26 cellular contexts compared by ENCODE assay signal in genomic region chr20:10549511-10549910, GRCh38.
"Had no signal": no experiment of that assay in that cellular context is flagged by ENCODE, and none has a peak within 500 bp of the region (broad histone marks: within the 10 kb centered on the region; RNA-seq: fewer than 3 reads in every experiment).

No MANE protein-coding gene starts in this region.

- ATAC-seq: activated T-cell treated with anti-CD3 and anti-CD28 coated beads, Interleukin-2, amount 50 U/mL, for 4 hours; esophagus mucosa; gastrocnemius medialis; left ventricle myocardium superior had no signal

- H3K4me1 ChIP-seq: gastrocnemius medialis, right lobe of liver had no signal

- H3K27ac Mint-ChIP-seq: activated CD4-positive, alpha-beta T cell treated with anti-CD3 and anti-CD28 coated beads, Interleukin-2, amount 10 ng/mL, durations not matched to agents 24 days and 14 days; activated naive CD4-positive, alpha-beta T cell treated with anti-CD3 and anti-CD28 coated beads, Interleukin-2, amount 50 U/mL, for 24 hours; activated T-helper 2 cell treated with anti-CD3 and anti-CD28 coated beads, Interferon-gamma antibody, Interleukin-2, Interleukin-4, amounts not matched to agents 10 μg/mL and 5 μg/mL and 100 μg/mL, durations not matched to agents 14 hours and 24 hours and 36 hours; endodermal cell; mesothelial cell of epicardium; progenitor cell of endocrine pancreas; T-helper 1 cell treated with Interleukin-12 subunit alpha and Interleukin-12 subunit beta and Interleukin-4 antibody, amounts not matched to agents 30 μg/mL and 1 μg/mL, for 36 hours had no signal

- H3K27ac ChIP-seq: gastrocnemius medialis, right lobe of liver, thoracic aorta, upper lobe of left lung had no signal

- H3K36me3 ChIP-seq: gastrocnemius medialis, right lobe of liver, thoracic aorta, upper lobe of left lung had no signal

- H3K9me3 ChIP-seq: gastrocnemius medialis, right lobe of liver, thoracic aorta, upper lobe of left lung had no signal

- H3K27me3 ChIP-seq: gastrocnemius medialis, right lobe of liver, upper lobe of left lung had no signal

- H3K4me3 ChIP-seq: gastrocnemius medialis, right lobe of liver, thoracic aorta, upper lobe of left lung had no signal

- H3K4me3 Mint-ChIP-seq: activated naive CD4-positive, alpha-beta T cell treated with anti-CD3 and anti-CD28 coated beads, Interleukin-2, amount 50 U/mL, for 24 hours; activated naive CD8-positive, alpha-beta T cell treated with anti-CD3 and anti-CD28 coated beads, Interleukin-2, amount 50 U/mL, for 24 hours; activated T-cell treated with anti-CD3 and anti-CD28 coated beads, Interleukin-2, amount 50 U/mL, for 4 hours; central memory CD8-positive, alpha-beta T cell; dendritic cell treated with granulocyte-macrophage colony-stimulating factor and Interleukin-4, amounts not matched to agents 40 ng/mL and 50 ng/mL, for 4 days; endodermal cell; mesothelial cell of epicardium; neural crest cell; T-helper 1 cell treated with Interleukin-12 subunit alpha and Interleukin-12 subunit beta and Interleukin-4 antibody, amounts not matched to agents 30 μg/mL and 1 μg/mL, for 36 hours had no signal

- H3K27me3 Mint-ChIP-seq: activated CD4-positive, alpha-beta T cell treated with anti-CD3 and anti-CD28 coated beads, Interleukin-2, amount 10 ng/mL, durations not matched to agents 24 days and 14 days; activated naive CD4-positive, alpha-beta T cell treated with anti-CD3 and anti-CD28 coated beads, Interleukin-2, amount 50 U/mL, for 24 hours; activated naive CD8-positive, alpha-beta T cell treated with anti-CD3 and anti-CD28 coated beads, Interleukin-2, amount 50 U/mL, for 24 hours; central memory CD8-positive, alpha-beta T cell; dendritic cell treated with granulocyte-macrophage colony-stimulating factor and Interleukin-4, amounts not matched to agents 40 ng/mL and 50 ng/mL, for 4 days; naive thymus-derived CD4-positive, alpha-beta T cell; progenitor cell of endocrine pancreas had no signal

- H3K36me3 Mint-ChIP-seq: activated naive CD4-positive, alpha-beta T cell treated with anti-CD3 and anti-CD28 coated beads, Interleukin-2, amount 50 U/mL, for 24 hours; mesothelial cell of epicardium; naive thymus-derived CD4-positive, alpha-beta T cell had no signal

- H3K9me3 Mint-ChIP-seq: activated CD4-positive, alpha-beta memory T cell treated with anti-CD3 and anti-CD28 coated beads, Interleukin-2, amount 10 ng/mL, durations not matched to agents 7 days and 5 days; activated CD4-positive, alpha-beta T cell treated with anti-CD3 and anti-CD28 coated beads, Interleukin-2, amount 10 ng/mL, durations not matched to agents 24 days and 14 days; activated naive CD4-positive, alpha-beta T cell treated with anti-CD3 and anti-CD28 coated beads, Interleukin-2, amount 50 U/mL, for 24 hours; activated naive CD8-positive, alpha-beta T cell treated with anti-CD3 and anti-CD28 coated beads, Interleukin-2, amount 50 U/mL, for 24 hours; activated T-cell treated with anti-CD3 and anti-CD28 coated beads, Interleukin-2, amount 50 U/mL, for 4 hours; activated T-helper 2 cell treated with anti-CD3 and anti-CD28 coated beads, Interferon-gamma antibody, Interleukin-2, Interleukin-4, amounts not matched to agents 10 μg/mL and 5 μg/mL and 100 μg/mL, durations not matched to agents 14 hours and 24 hours and 36 hours; central memory CD8-positive, alpha-beta T cell; dendritic cell treated with granulocyte-macrophage colony-stimulating factor and Interleukin-4, amounts not matched to agents 40 ng/mL and 50 ng/mL, for 4 days; endodermal cell; mesothelial cell of epicardium; naive thymus-derived CD4-positive, alpha-beta T cell; neural crest cell; T-helper 1 cell treated with Interleukin-12 subunit alpha and Interleukin-12 subunit beta and Interleukin-4 antibody, amounts not matched to agents 30 μg/mL and 1 μg/mL, for 36 hours had no signal

- DNase-seq: activated CD4-positive, alpha-beta T cell treated with anti-CD3 and anti-CD28 coated beads, Interleukin-2, amount 10 ng/mL, durations not matched to agents 24 days and 14 days; activated CD4-positive, CD25-positive, alpha-beta regulatory T cell treated with anti-CD3 and anti-CD28 coated beads, Interleukin-2, amount 50 U/mL, for 72 hours; activated CD8-positive, alpha-beta memory T cell treated with anti-CD3 and anti-CD28 coated beads, Interleukin-2, amount 50 U/mL, for 48 hours; activated T-cell treated with anti-CD3 and anti-CD28 coated beads, Interleukin-2, amount 50 U/mL, for 4 hours; endodermal cell; gastrocnemius medialis; glutamatergic neuron; left ventricle myocardium superior; naive thymus-derived CD4-positive, alpha-beta T cell; right lobe of liver; stimulated activated CD4-positive, alpha-beta T cell treated with anti-CD3 and anti-CD28 coated beads, Interleukin-2, amount 100 ng/mL, for 48 hours; SW 1271; T1000; upper lobe of left lung had no signal
